In genomic region chr6:3393796-3394195, GRCh38 we compare ENCODE assay signal across 23 cellular contexts.
A peak's percentile ranks its signal among the peaks of the same experiment; 100 is the strongest.
DNase-seq lines count a peak whose midpoint lies in the region; ATAC-seq and TF ChIP-seq lines count a peak whose summit lies in the region.
"Had no signal": no experiment of that assay in that cellular context is flagged by ENCODE, and none has a peak within 500 bp of the region (broad histone marks: within the 10 kb centered on the region; RNA-seq: fewer than 3 reads in every experiment).

No MANE protein-coding gene starts in this region.

- TF ChIP-seq CTCF in liver (IDR thresholded peaks at IDR 0.05; ENCODE audit: low read depth, low read length, missing input control) = no peak

- H3K36me3 ChIP-seq in liver (ENCODE audit: control insufficient read depth in 4 of 4, insufficient read depth in 3 of 4, low read depth in 1 of 4, low read length in 3 of 4) = no peaks in the 10 kb centered on the region
- no peaks in the 10 kb centered on the region for H3K36me3 ChIP-seq in effector memory CD4-positive, alpha-beta T cell (ENCODE audit: control insufficient read depth, insufficient read depth, low read length)
- H3K36me3 ChIP-seq: right atrium auricular region had no signal

- peak; percentile 45 to 65 for TF ChIP-seq RAD21 in liver (IDR thresholded peaks at IDR 0.05)

- 48% methylated on average over 10 of the region's 10 CpGs for WGBS in liver

- H3K9ac ChIP-seq in liver (ENCODE audit: low read depth in 1 of 2, low read length in 2 of 2) = no peak overlapping the region
- H3K9ac ChIP-seq: GM23248 had no signal

- no peak for ATAC-seq in HG03442 (IDR thresholded peaks at IDR 0.05; ENCODE audit: unreplicated experiment)
- ATAC-seq: activated CD8-positive, alpha-beta T cell treated with anti-CD3 and anti-CD28 coated beads, Interleukin-2, amount 10 ng/mL, durations not matched to agents 7 days and 5 days; esophagus mucosa had no signal

- no peak overlapping the region for H3K4me3 ChIP-seq in liver (ENCODE audit: low read depth in 1 of 3, low read length in 3 of 3)
- H3K4me3 ChIP-seq in effector memory CD4-positive, alpha-beta T cell (ENCODE audit: insufficient read depth, low read depth, low read length, poor library complexity, severe bottlenecking) = no peak overlapping the region
- H3K4me3 ChIP-seq: GM23248, right atrium auricular region had no signal

- peaks cover 10 to 71% (median 57%) of the 10 kb centered on the region in 4 donors for H3K4me1 ChIP-seq in liver (ENCODE audit: control insufficient read depth in 4 of 4, insufficient read depth in 4 of 4, low read length in 3 of 4)
- no peaks in the 10 kb centered on the region for H3K4me1 ChIP-seq in effector memory CD4-positive, alpha-beta T cell (ENCODE audit: control insufficient read depth, insufficient read depth, low read length, poor library complexity, severe bottlenecking)

- H3K27ac ChIP-seq in liver (ENCODE audit: low read depth in 1 of 2, low read length in 2 of 2) = peak overlapping the region in 1 of 2 donors; percentile 51
- H3K27ac ChIP-seq in effector memory CD4-positive, alpha-beta T cell (ENCODE audit: insufficient read depth, low read length, poor library complexity, severe bottlenecking) = no peak overlapping the region
- H3K27ac ChIP-seq: GM23248, right atrium auricular region had no signal

- DNase-seq in DMS153 (lab: John Stamatoyannopoulos, UW) (peak; percentile 38), NCI-H2081 treated with DMSO at 0.1 percent for 48 hours (lab: John Stamatoyannopoulos, UW) (peak; percentile 3), SHP77 treated with DMSO at 0.1 percent for 48 hours (lab: John Stamatoyannopoulos, UW) (peak; percentile 32), NOMO-1 treated with DMSO at 0.1 percent for 48 hours (lab: John Stamatoyannopoulos, UW; ENCODE audit: unreplicated experiment) (no peak), hypothalamus (lab: John Stamatoyannopoulos, UW) (no peak)
- DNase-seq in effector memory CD4-positive, alpha-beta T cell = no peak
- DNase-seq: activated CD8-positive, alpha-beta T cell treated with anti-CD3 and anti-CD28 coated beads, Interleukin-2, amount 10 ng/mL, durations not matched to agents 7 days and 5 days; activated naive CD4-positive, alpha-beta T cell; activated T-cell treated with anti-CD3 and anti-CD28 coated beads, Interleukin-2, amount 50 U/mL, for 24 hours; amniotic stem cell; C1 segment of cervical spinal cord; cerebellar nuclear complex; effector CD4-positive, alpha-beta T cell; GDM1; GM23248; mesendoderm; MM.1S; naive B cell; NCI-H187 treated with DMSO at 0.1 percent for 48 hours had no signal

- H3K9me3 ChIP-seq in liver (ENCODE audit: control insufficient read depth in 4 of 4, low read length in 3 of 4) = no peaks in the 10 kb centered on the region
- H3K9me3 ChIP-seq in effector memory CD4-positive, alpha-beta T cell (ENCODE audit: control insufficient read depth, low read length) = no peaks in the 10 kb centered on the region
- H3K9me3 ChIP-seq: right atrium auricular region had no signal

- no peaks in the 10 kb centered on the region for H3K27me3 ChIP-seq in liver (ENCODE audit: control insufficient read depth in 4 of 4, insufficient read depth in 4 of 4, low read length in 3 of 4)
- H3K27me3 ChIP-seq in effector memory CD4-positive, alpha-beta T cell (replicated peaks; ENCODE audit: control insufficient read depth, insufficient read depth, low read length, poor library complexity, severe bottlenecking) = no peaks in the 10 kb centered on the region
- H3K27me3 ChIP-seq: right atrium auricular region had no signal

TF ChIP-seq in liver, 16 proteins besides CTCF, POLR2A, EP300 and RAD21:
- no peak for TF ChIP-seq HNF4G (IDR thresholded peaks at IDR 0.05)
- TF ChIP-seq REST (IDR thresholded peaks at IDR 0.05) = no peak
- TF ChIP-seq ZBTB33 (IDR thresholded peaks at IDR 0.05) = no peak
- TF ChIP-seq NR2F2 (IDR thresholded peaks at IDR 0.05) = no peak
- no peak for TF ChIP-seq GABPA (IDR thresholded peaks at IDR 0.05 in 1 of 2, conservative IDR thresholded peaks at IDR 0.05 in 1 of 2)
- peak in 1 of 2 donors; percentile 50 for TF ChIP-seq EGR1 (IDR thresholded peaks at IDR 0.05; ENCODE audit: low read depth in 2 of 2)
- TF ChIP-seq RXRA (IDR thresholded peaks at IDR 0.05) = peak; percentile 88 to 93
- no peak for TF ChIP-seq FOXA2 (IDR thresholded peaks at IDR 0.05)
- peak; percentile 33 for TF ChIP-seq MAX (IDR thresholded peaks at IDR 0.05)
- peak; percentile 83 for TF ChIP-seq YY1 (IDR thresholded peaks at IDR 0.05)
- TF ChIP-seq JUND (IDR thresholded peaks at IDR 0.05) = peak in 1 of 2 donors; percentile 24
- TF ChIP-seq ATF3 (IDR thresholded peaks at IDR 0.05) = no peak
- TF ChIP-seq FOXA1 (IDR thresholded peaks at IDR 0.05) = no peak
- TF ChIP-seq TAF1 (conservative IDR thresholded peaks at IDR 0.05) = no peak
- TF ChIP-seq HNF4A (conservative IDR thresholded peaks at IDR 0.05) = peak; percentile 63 to 65
- TF ChIP-seq SP1 (IDR thresholded peaks at IDR 0.05) = peak; percentile 76

Comparison
In these comparisons a context has a peak if more than half of its experiments do, and no peak if none do; other contexts are left out.
1. DNase-seq: peak in DMS153 (single experiment), NCI-H2081 treated with DMSO at 0.1 percent for 48 hours (single experiment) and SHP77 treated with DMSO at 0.1 percent for 48 hours (single experiment); none in NOMO-1 treated with DMSO at 0.1 percent for 48 hours (single experiment), hypothalamus (0 of 51) and effector memory CD4-positive, alpha-beta T cell (0 of 3).